24 cellular contexts compared by ENCODE assay signal in the genomic region with DNA sequence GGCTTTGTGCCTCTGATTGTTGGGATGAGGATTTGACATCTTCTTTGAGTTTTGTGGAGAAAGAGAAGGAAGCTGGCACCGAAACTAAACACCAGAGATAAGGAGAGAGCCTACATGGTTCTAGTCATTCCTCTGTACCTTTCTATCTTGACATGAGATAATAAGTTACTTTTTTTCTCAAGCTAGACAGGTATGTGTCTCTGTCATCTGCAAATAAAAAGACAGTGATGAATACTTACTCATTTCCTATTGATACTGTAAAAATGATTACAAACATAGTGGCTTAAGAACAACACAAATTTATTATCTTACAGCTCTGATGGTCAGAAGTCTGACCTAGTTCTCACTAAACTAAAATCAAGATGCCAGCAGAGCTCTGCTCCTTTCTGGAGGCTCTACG.
"Had no signal": no experiment of that assay in that cellular context is flagged by ENCODE, and none has a peak within 500 bp of the region (broad histone marks: within the 10 kb centered on the region; RNA-seq: fewer than 3 reads in every experiment).

No MANE protein-coding gene starts in this region.

- FAIRE-seq: colon, endothelial cell of umbilical vein, islet of Langerhans, keratinocyte had no signal

- H3K9me3 ChIP-seq: esophagus muscularis mucosa, gastrocnemius medialis had no signal

- ATAC-seq: gastrocnemius medialis; heart right ventricle; left cardiac atrium; left lung; left ventricle myocardium superior; lower lobe of right lung; mucosa of descending colon; naive thymus-derived CD8-positive, alpha-beta T cell had no signal

- H3K27me3 ChIP-seq: dorsolateral prefrontal cortex, esophagus muscularis mucosa, gastrocnemius medialis, heart right ventricle, left lung had no signal

- H3K36me3 ChIP-seq: esophagus muscularis mucosa, gastrocnemius medialis, heart right ventricle, left lung, lower lobe of right lung had no signal

- H3K4me1 ChIP-seq: esophagus muscularis mucosa, gastrocnemius medialis, heart right ventricle, left lung, lower lobe of right lung had no signal

- H3K4me3 ChIP-seq: coronary artery, dorsolateral prefrontal cortex, esophagus muscularis mucosa, gastrocnemius medialis, heart right ventricle, left lung, lower lobe of right lung, mucosa of descending colon had no signal

- DNase-seq: dermis blood vessel endothelial cell; dorsolateral prefrontal cortex; effector CD4-positive, alpha-beta T cell; effector memory CD4-positive, alpha-beta T cell; foreskin melanocyte; gastrocnemius medialis; glutamatergic neuron; head of caudate nucleus; heart right ventricle; hippocampal formation; left cardiac atrium; left lung; left ventricle myocardium superior; lower lobe of right lung; mesenchymal stem cell; mucosa of descending colon; naive B cell; naive thymus-derived CD8-positive, alpha-beta T cell had no signal

- H3K27ac ChIP-seq: coronary artery, dorsolateral prefrontal cortex, esophagus muscularis mucosa, gastrocnemius medialis, heart right ventricle, left lung, lower lobe of right lung had no signal
